ENCODE assay signal across 8 cellular contexts in the genomic region with DNA sequence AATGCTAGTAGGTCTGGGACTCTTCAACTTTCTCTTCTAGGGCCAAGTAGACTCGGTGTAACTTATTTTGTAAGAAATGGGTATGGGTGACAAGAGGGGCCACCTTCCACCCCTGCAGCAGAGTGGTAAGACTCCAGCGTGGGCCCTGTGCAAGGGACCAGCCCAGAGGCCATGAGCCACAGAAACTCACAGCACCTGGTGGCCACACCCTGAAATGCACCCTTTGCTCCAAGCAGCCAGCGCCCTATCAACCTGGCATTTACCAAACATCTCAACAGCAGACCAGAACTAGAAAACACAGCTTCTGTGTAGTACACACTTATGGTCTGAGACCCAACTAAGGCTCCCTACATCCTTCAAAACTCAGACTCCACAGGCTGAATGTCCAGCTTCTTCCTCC. TPM values are rescaled to one million over a fixed set of nuclear protein-coding genes. Genes with fewer than 3 reads are reported as not detected.
A peak's percentile ranks its signal among the peaks of the same experiment; 100 is the strongest.
DNase-seq lines count a peak whose midpoint lies in the region; ATAC-seq, FAIRE-seq and TF ChIP-seq lines count a peak whose summit lies in the region.

No MANE protein-coding gene starts in this region.

- no peaks in the 10 kb centered on the region for H3K9me3 ChIP-seq in pancreas

- WGBS in pancreas, 2 donors = 42% methylated on average over 3 of the region's 3 CpGs

- TF ChIP-seq CTCF in epithelial cell of esophagus (IDR thresholded peaks at IDR 0.05; ENCODE audit: insufficient read depth, low read depth, low read length, missing control alignments) (peak; percentile 83), pancreas (IDR thresholded peaks at IDR 0.05) (peak; percentile 54 to 79 (median 64))

- no peaks in the 10 kb centered on the region for H3K4me1 ChIP-seq in pancreas

- no peak for FAIRE-seq in pancreas (lab: Jason Lieb, UNC)

- ATAC-seq in pancreas (peak; percentile 83 to 97 (median 92)), GM19328 (IDR thresholded peaks at IDR 0.05; ENCODE audit: unreplicated experiment) (no peak), GM19397 (IDR thresholded peaks at IDR 0.05; ENCODE audit: unreplicated experiment) (no peak)

- intact Hi-C loops in pancreas (cut with DNase I) = no loop called here

- H3K36me3 ChIP-seq in pancreas = no peaks in the 10 kb centered on the region

- DNase-seq in NCI-H510A treated with DMSO at 0.1 percent for 48 hours (lab: John Stamatoyannopoulos, UW) (peak; percentile 52), NCI-H510A (lab: John Stamatoyannopoulos, UW) (no peak), NCI-H1694 (lab: John Stamatoyannopoulos, UW) (peak; percentile 46), epithelial cell of esophagus (ENCODE audit: low read depth) (peak; percentile 67), pancreas (peak in 5 of 6 donors; percentile 41 to 83 (median 69))
- peak; percentile 71 to 76 for DNase-seq in activated CD4-positive, alpha-beta T cell treated with anti-CD3 and anti-CD28 coated beads, Interleukin-2, amount 50 U/mL, for 48 hours

- no peak overlapping the region for H3K27ac ChIP-seq in pancreas

- H3K4me3 ChIP-seq in epithelial cell of esophagus (ENCODE audit: low read length) (no peak overlapping the region), pancreas (no peak overlapping the region)

- H3K27me3 ChIP-seq in pancreas = no peaks in the 10 kb centered on the region

RNA-seq across cellular contexts. Expression of a gene that starts 5.7 kb away (rescaled TPM):
- 1 to 10 TPM in 1 of 6 donors, under 1 TPM in 5; 0.08 to 1.2 (median 0.50) TPM for total RNA-seq in pancreas
- polyA plus RNA-seq in pancreas = under 1 TPM; 0.27 to 0.38 TPM

RNA-seq across cellular contexts. Expression of a gene that starts 5.9 kb away (rescaled TPM):
- total RNA-seq in pancreas = 10 to 100 TPM; 15.2 to 19.6 (median 16.6) TPM
- polyA plus RNA-seq in pancreas = 10 to 100 TPM; 43.0 to 52.1 TPM

RNA-seq across cellular contexts. Expression of a gene that starts 17.9 kb away (rescaled TPM):
- 100 to 1,000 TPM in 5 of 6 donors, 10 to 100 TPM in 1; 85.4 to 150 (median 130) TPM for total RNA-seq in pancreas
- 100 to 1,000 TPM; 119 to 179 TPM for polyA plus RNA-seq in pancreas

RNA-seq across cellular contexts. Expression of a gene that starts 19.8 kb away (rescaled TPM):
- 1 to 10 TPM in 4 of 6 donors, under 1 TPM in 2; 0.51 to 2.7 (median 1.0) TPM for total RNA-seq in pancreas
- 1 to 10 TPM; 4.7 to 7.6 TPM for polyA plus RNA-seq in pancreas

RNA-seq across cellular contexts. Expression of a gene that starts 33.5 kb away (rescaled TPM):
- total RNA-seq in pancreas = 100 to 1,000 TPM in 1 of 6 donors, 10 to 100 TPM in 5; 12.8 to 176 (median 43.4) TPM
- polyA plus RNA-seq in pancreas = 100 to 1,000 TPM in 1 of 2 donors, 10 to 100 TPM in 1; 76.8 to 203 TPM

Comparison
In these comparisons a context has a peak if more than half of its experiments do, and no peak if none do; other contexts are left out.
1. ATAC-seq: peak in pancreas (4 of 4); none in GM19328 (single experiment) and GM19397 (single experiment).